ENCODE assay signal across 8 cellular contexts in genomic region chr1:157992031-157992568, GRCh38. TPM values are rescaled to one million over a fixed set of nuclear protein-coding genes. Genes with fewer than 3 reads are reported as not detected.
A peak's percentile ranks its signal among the peaks of the same experiment; 100 is the strongest.
DNase-seq lines count a peak whose midpoint lies in the region; ATAC-seq and TF ChIP-seq lines count a peak whose summit lies in the region.

No MANE protein-coding gene starts in this region.

- TF ChIP-seq CTCF in DOHH2 (IDR thresholded peaks at IDR 0.05; ENCODE audit: low read depth, low read length, poor library complexity, severe bottlenecking) (peak; percentile 94), SK-N-SH (IDR thresholded peaks at IDR 0.05) (peak; percentile 98), astrocyte of the spinal cord (IDR thresholded peaks at IDR 0.05; ENCODE audit: low read depth, low read length) (peak; percentile 99), spleen (IDR thresholded peaks at IDR 0.05 in 8 of 11, conservative IDR thresholded peaks at IDR 0.05 in 3 of 11) (peak; percentile 42 to 92 (median 81))

- CTCF ChIA-PET in SK-N-SH (lab: Yijun Ruan, JAX): interaction anchor here (0.6 to 3.7 kb wide), 39 partner anchors 8 to 394 kb away, joined by 3 to 29 read pairs (median 4); partner anchors contain the start of gene FCRL4

- H3K27ac ChIP-seq in DOHH2 (ENCODE audit: low read depth, low read length) (no peak overlapping the region), SK-N-SH (ENCODE audit: low read depth in 2 of 2, low read length in 1 of 2) (peak overlapping the region; percentile 20 to 76; a peak in 3 of 4 replicates), spleen (peak overlapping the region in 5 of 8 donors; percentile 9 to 83 (median 81))

- TF ChIP-seq POLR2A in spleen (IDR thresholded peaks at IDR 0.05): no peak

- in situ Hi-C loops in astrocyte of the spinal cord (cut with HindIII; ENCODE audit: low sequenced_read_pairs): no loop called here

- peak; percentile 63 for DNase-seq in SK-N-SH
- DNase-seq in astrocyte of the spinal cord (ENCODE audit: low read depth, low spot score): peak; percentile 68
- DNase-seq in iPS-NIHi7 (ENCODE audit: extremely low spot score): peak; percentile 77
- DNase-seq in spleen: no peak

- H3F3A ChIP-seq in DOHH2 (ENCODE audit: control insufficient read depth, insufficient read depth) (no peaks in the 10 kb centered on the region), SK-N-SH (replicated peaks; ENCODE audit: insufficient read depth) (peaks cover 15% of the 10 kb centered on the region)

- intact Hi-C loops in spleen (cut with DNase I; ENCODE audit: low total_unique reads): loop anchor here (5.0 kb wide), 1 partner anchor 95 kb away; no protein-coding TSS in a partner anchor

- H3K4me2 ChIP-seq in DOHH2 (ENCODE audit: low read length) (no peak overlapping the region), SK-N-SH (peak overlapping the region; percentile 2; the same call in 1 of the 2 replicates)

- peak overlapping the region; percentile 19 for H2AFZ ChIP-seq in SK-N-SH (ENCODE audit: low read depth)

- TF ChIP-seq EP300 in Ishikawa (IDR thresholded peaks at IDR 0.05; ENCODE audit: borderline replicate concordance): no peak
- TF ChIP-seq EP300 in SK-N-SH (IDR thresholded peaks at IDR 0.05; ENCODE audit: borderline replicate concordance in 1 of 2, low read depth in 1 of 2, low read length in 1 of 2): no peak

- H3K4me1 ChIP-seq in DOHH2 (ENCODE audit: control insufficient read depth, low read length) (0 out of 2 replicates have a peak, but pooled peaks cover 3% of the 10 kb centered on the region), SK-N-SH (ENCODE audit: control insufficient read depth in 1 of 2, insufficient read depth in 2 of 2, low read depth in 1 of 2, low read length in 1 of 2) (peaks cover 4 to 25% of the 10 kb centered on the region in 2 experiments; a peak in 3 of 4 replicates), spleen (peaks cover 0 to 31% (median 19%) of the 10 kb centered on the region in 6 donors)

- H3K9me2 ChIP-seq in DOHH2 (replicated peaks; ENCODE audit: control insufficient read depth, low read length): no peaks in the 10 kb centered on the region
- H3K9me2 ChIP-seq in SK-N-SH: no peaks in the 10 kb centered on the region

- TF ChIP-seq RAD21 in Ishikawa (IDR thresholded peaks at IDR 0.05; ENCODE audit: low read depth) (peak; percentile 99), SK-N-SH (IDR thresholded peaks at IDR 0.05; ENCODE audit: low read length) (peak; percentile 83)

- POLR2A ChIA-PET in SK-N-SH (lab: Yijun Ruan, JAX): no interaction called here

- H3K4me3 ChIP-seq in DOHH2 (ENCODE audit: low read length) (no peak overlapping the region), SK-N-SH (ENCODE audit: low read depth in 2 of 2, low read length in 1 of 2) (peak overlapping the region in 1 of 2 experiments; percentile 10; a peak in 1 of 4 replicates), astrocyte of the spinal cord (ENCODE audit: low read depth, low read length) (no peak overlapping the region), spleen (no peak overlapping the region)

- H3K9me3 ChIP-seq in DOHH2 (ENCODE audit: control insufficient read depth, insufficient read depth, low read length) (no peaks in the 10 kb centered on the region), SK-N-SH (no peaks in the 10 kb centered on the region), spleen (no peaks in the 10 kb centered on the region)

- H3K36me3 ChIP-seq in DOHH2 (ENCODE audit: control insufficient read depth, low read length) (no peaks in the 10 kb centered on the region), SK-N-SH (replicated peaks in 1 of 2; ENCODE audit: control insufficient read depth in 1 of 2, insufficient read depth in 2 of 2, low read length in 1 of 2) (peaks cover 2 to 6% of the 10 kb centered on the region in 2 experiments), spleen (no peaks in the 10 kb centered on the region)

- H3K27me3 ChIP-seq in DOHH2 (ENCODE audit: control insufficient read depth, low read length) (peaks cover 49% of the 10 kb centered on the region), SK-N-SH (ENCODE audit: insufficient read depth) (no peaks in the 10 kb centered on the region), spleen (replicated peaks in 1 of 7) (peaks cover 0 to 50% (median 24%) of the 10 kb centered on the region in 7 donors)

- no peak overlapping the region for H3K9ac ChIP-seq in SK-N-SH

- H3K79me2 ChIP-seq in DOHH2 (ENCODE audit: control insufficient read depth, low read length) (no peaks in the 10 kb centered on the region), SK-N-SH (ENCODE audit: insufficient read depth) (peaks cover 40% of the 10 kb centered on the region)

- ATAC-seq in HG03280 (IDR thresholded peaks at IDR 0.05; ENCODE audit: unreplicated experiment): no peak
- no peak for ATAC-seq in HG02973 (IDR thresholded peaks at IDR 0.05; ENCODE audit: unreplicated experiment)

- no peaks in the 10 kb centered on the region for H4K20me1 ChIP-seq in DOHH2 (ENCODE audit: control insufficient read depth, insufficient read depth, low read depth, low read length)
- peaks cover 24% of the 10 kb centered on the region for H4K20me1 ChIP-seq in SK-N-SH (ENCODE audit: insufficient read depth)

- 9% methylated on average over 7 of the region's 7 CpGs for WGBS in SK-N-SH (ENCODE audit: low lambda C conversion rate)
- WGBS in spleen, 5 donors: 21 to 28% (median 24%) methylated on average over 7 of the region's 7 CpGs

TF ChIP-seq in Ishikawa, 13 proteins besides CTCF, POLR2A, EP300 and RAD21:
- TF ChIP-seq FOXM1 (IDR thresholded peaks at IDR 0.05; ENCODE audit: borderline replicate concordance, low read depth) (peak; percentile 23; the same call in 1 of the 2 replicates), TCF12 (IDR thresholded peaks at IDR 0.05; ENCODE audit: low read depth) (no peak)

TF ChIP-seq in SK-N-SH, 30 proteins besides CTCF, POLR2A, EP300 and RAD21:
- TF ChIP-seq IRF3 (IDR thresholded peaks at IDR 0.05; ENCODE audit: low read depth, low read length) (no peak), EZH2phosphoT487 (IDR thresholded peaks at IDR 0.05; ENCODE audit: borderline replicate concordance, low read depth) (no peak), SMC3 (IDR thresholded peaks at IDR 0.05; ENCODE audit: low read depth, low read length) (peak; percentile 86), SIN3A (IDR thresholded peaks at IDR 0.05; ENCODE audit: borderline replicate concordance, low read depth, low read length) (peak; percentile 7; the same call in 1 of the 2 replicates), TCF12 (IDR thresholded peaks at IDR 0.05) (no peak), YY1 (IDR thresholded peaks at IDR 0.05; ENCODE audit: low read depth) (no peak)

RNA-seq across cellular contexts. Expression of gene KIRREL1, which starts 1.3 kb away (rescaled TPM):
- 47.8 and 52.3 TPM in 2 replicates for polyA plus RNA-seq in SK-N-SH (2012; rRNA removed)
- 32.9 and 42.4 TPM in 2 replicates for polyA plus RNA-seq in SK-N-SH (2012; cell fraction: cytosol; rRNA removed)
- 77.1 and 86.9 TPM in 2 replicates for polyA plus RNA-seq in SK-N-SH (2012; cell fraction: nucleus; rRNA removed)
- 10 to 100 TPM; 14.0 to 50.9 (median 24.5) TPM for total RNA-seq in spleen
- 1 to 10 TPM; 1.4 to 3.9 (median 1.7) TPM for polyA plus RNA-seq in spleen

Comparison
In these comparisons a context has a peak if more than half of its experiments do, and no peak if none do; other contexts are left out.
1. RNA of gene KIRREL1, which starts 1.3 kb away (polyA plus RNA-seq): 32.9 to 86.9 TPM in SK-N-SH; 1.4 to 3.9 TPM in spleen; every median in the first group is over 4 times any median in the second.
2. Peak in every context shown above with its lines, with median percentiles within 50 percentile points of each other: CTCF ChIP-seq.